13 cellular contexts compared by ENCODE assay signal in the genomic region with DNA sequence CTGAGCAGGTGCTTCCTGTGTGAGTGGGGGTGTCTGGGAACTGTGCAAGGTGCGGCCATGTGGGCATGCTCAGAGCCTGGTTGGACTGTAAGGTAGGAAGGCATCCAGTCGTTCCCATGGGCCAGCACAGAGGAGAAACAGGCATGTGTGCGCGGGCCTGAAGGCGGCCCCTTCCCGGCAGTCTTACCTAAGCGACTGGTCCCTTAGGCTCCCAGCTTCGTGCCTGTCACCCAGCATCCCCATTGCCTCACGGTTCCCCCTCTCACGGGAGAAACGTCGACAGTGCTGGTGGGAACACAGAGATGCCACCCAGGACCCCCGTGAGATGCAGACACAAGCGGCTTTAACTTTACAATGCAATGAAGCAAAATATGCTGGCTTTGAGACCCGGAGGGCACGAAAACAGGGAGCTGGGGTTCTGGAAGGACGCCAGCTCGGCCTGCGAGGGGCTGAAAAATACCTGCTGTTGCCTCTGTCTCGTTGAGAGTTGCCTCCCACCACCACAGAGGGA.
"Had no signal": no experiment of that assay in that cellular context is flagged by ENCODE, and none has a peak within 500 bp of the region (broad histone marks: within the 10 kb centered on the region; RNA-seq: fewer than 3 reads in every experiment).

No MANE protein-coding gene starts in this region.

- H3K27ac Mint-ChIP-seq: stimulated activated naive B cell treated with anti-CD40 and anti-IgM and Interleukin-4, amounts not matched to agents 10 μg/mL and 1 μg/mL and 100 μg/mL, for 72 hours had no signal

- H3K36me3 Mint-ChIP-seq: stimulated activated naive B cell treated with anti-CD40 and anti-IgM and Interleukin-4, amounts not matched to agents 10 μg/mL and 1 μg/mL and 100 μg/mL, for 72 hours had no signal

- H3K9me3 ChIP-seq: gastrocnemius medialis, heart right ventricle, left ventricle myocardium inferior, neutrophil had no signal

- DNase-seq: activated naive CD4-positive, alpha-beta T cell treated with Interleukin-2 at 50 U/mL for 16 hours; central memory CD4-positive, alpha-beta T cell; cortex of kidney; effector CD8-positive, alpha-beta T cell; heart right ventricle; islet precursor cell; left ventricle myocardium inferior; mesenchymal stem cell; right cardiac atrium; stimulated activated CD4-positive, alpha-beta T cell treated with anti-CD3 and anti-CD28 coated beads, Interleukin-2, amount 100 ng/mL, for 24 hours; stimulated activated naive B cell treated with anti-CD40 and anti-IgM and Interleukin-4, amounts not matched to agents 10 μg/mL and 1 μg/mL and 100 μg/mL, for 72 hours had no signal

- H3K27ac ChIP-seq: gastrocnemius medialis, heart right ventricle, left ventricle myocardium inferior, neutrophil had no signal

- H3K36me3 ChIP-seq: gastrocnemius medialis, heart right ventricle, left ventricle myocardium inferior, neutrophil had no signal

- H3K4me3 ChIP-seq: gastrocnemius medialis, heart right ventricle, left ventricle myocardium inferior had no signal

- ATAC-seq: gastrocnemius medialis; heart right ventricle; right cardiac atrium; stimulated activated naive B cell treated with anti-CD40 and anti-IgM and Interleukin-4, amounts not matched to agents 10 μg/mL and 1 μg/mL and 100 μg/mL, for 72 hours had no signal

- H3K4me1 ChIP-seq: gastrocnemius medialis, heart right ventricle, left ventricle myocardium inferior had no signal

- H3K9me3 Mint-ChIP-seq: stimulated activated naive B cell treated with anti-CD40 and anti-IgM and Interleukin-4, amounts not matched to agents 10 μg/mL and 1 μg/mL and 100 μg/mL, for 72 hours had no signal

- H3K4me3 Mint-ChIP-seq: stimulated activated naive B cell treated with anti-CD40 and anti-IgM and Interleukin-4, amounts not matched to agents 10 μg/mL and 1 μg/mL and 100 μg/mL, for 72 hours had no signal
